In genomic region chr11:66728760-66729385, GRCh38 we compare ENCODE assay signal across 1 cellular context.
TF ChIP-seq lines count a peak whose summit lies in the region.

TSS of gene SPTBN2 (minus strand) at chr11:66729216. CDS start at chr11:66721240, 7,976 bp downstream.

TF ChIP-seq in HEK293, 187 proteins besides CTCF, POLR2A, EP300 and RAD21 (continued from another document):
- TF ChIP-seq ZNF529 (tag by site-specific recombination; IDR thresholded peaks at IDR 0.05; ENCODE audit: insufficient replicate concordance) (no peak), ZNF2 (tag by site-specific recombination; IDR thresholded peaks at IDR 0.05) (no peak), SP7 (tag by site-specific recombination; IDR thresholded peaks at IDR 0.05) (no peak), HOXC10 (CRISPR knock-in tag; IDR thresholded peaks at IDR 0.05) (no peak), INSM2 (tag by site-specific recombination; IDR thresholded peaks at IDR 0.05) (no peak), ZNF830 (tag by site-specific recombination; IDR thresholded peaks at IDR 0.05; ENCODE audit: low read depth) (no peak), ZNF335 (tag by site-specific recombination; conservative IDR thresholded peaks at IDR 0.05) (peak; percentile 94), MEIS1 (CRISPR knock-in tag; IDR thresholded peaks at IDR 0.05; ENCODE audit: borderline replicate concordance) (no peak), ZNF426 (tag by site-specific recombination; IDR thresholded peaks at IDR 0.05) (no peak), ZFP3 (tag by site-specific recombination; IDR thresholded peaks at IDR 0.05; ENCODE audit: low read depth) (no peak)
- TF ChIP-seq, protein P1, sequence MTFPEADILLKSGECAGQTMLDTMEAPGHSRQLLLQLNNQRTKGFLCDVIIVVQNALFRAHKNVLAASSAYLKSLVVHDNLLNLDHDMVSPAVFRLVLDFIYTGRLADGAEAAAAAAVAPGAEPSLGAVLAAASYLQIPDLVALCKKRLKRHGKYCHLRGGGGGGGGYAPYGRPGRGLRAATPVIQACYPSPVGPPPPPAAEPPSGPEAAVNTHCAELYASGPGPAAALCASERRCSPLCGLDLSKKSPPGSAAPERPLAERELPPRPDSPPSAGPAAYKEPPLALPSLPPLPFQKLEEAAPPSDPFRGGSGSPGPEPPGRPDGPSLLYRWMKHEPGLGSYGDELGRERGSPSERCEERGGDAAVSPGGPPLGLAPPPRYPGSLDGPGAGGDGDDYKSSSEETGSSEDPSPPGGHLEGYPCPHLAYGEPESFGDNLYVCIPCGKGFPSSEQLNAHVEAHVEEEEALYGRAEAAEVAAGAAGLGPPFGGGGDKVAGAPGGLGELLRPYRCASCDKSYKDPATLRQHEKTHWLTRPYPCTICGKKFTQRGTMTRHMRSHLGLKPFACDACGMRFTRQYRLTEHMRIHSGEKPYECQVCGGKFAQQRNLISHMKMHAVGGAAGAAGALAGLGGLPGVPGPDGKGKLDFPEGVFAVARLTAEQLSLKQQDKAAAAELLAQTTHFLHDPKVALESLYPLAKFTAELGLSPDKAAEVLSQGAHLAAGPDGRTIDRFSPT (tag by site-specific recombination; IDR thresholded peaks at IDR 0.05), result no peak
